ENCODE assay signal across 8 cellular contexts in the genomic region with DNA sequence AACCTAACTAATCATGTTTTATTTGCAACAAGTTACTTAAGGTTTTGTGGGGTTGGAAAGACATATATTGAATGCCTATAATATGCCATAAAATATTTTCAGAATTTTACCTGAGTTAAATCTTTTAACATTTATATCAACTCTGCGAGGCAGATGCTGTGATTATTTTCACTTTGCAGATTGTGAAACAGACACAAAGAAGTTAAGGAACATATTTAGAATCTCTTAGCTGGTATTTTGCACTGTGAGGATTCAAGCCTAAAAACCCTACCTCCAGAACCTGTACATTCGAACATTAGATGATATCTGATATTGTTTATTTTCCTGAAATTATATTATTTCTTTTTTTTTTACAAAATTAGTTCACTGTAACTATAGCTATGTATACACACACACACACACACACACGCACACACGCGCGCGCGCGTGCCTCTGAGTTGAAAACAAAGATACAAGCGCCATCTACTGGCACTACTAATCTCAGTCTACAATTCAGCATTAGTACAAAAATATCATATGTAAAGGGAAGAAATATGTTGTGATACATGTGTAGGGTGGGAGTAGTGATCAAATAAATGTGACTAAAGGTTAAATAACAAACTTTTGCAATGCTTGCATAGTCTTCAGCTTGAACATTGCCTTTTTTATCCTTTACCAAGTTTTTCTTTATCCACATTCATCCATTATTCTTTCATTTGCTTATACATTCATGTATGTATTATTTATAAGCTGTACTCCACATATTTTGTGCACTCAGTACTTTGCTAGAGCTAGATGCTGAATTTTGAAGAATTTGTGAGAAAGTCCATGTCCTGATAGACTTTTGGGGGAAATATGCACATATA.
DNase-seq lines count a peak whose midpoint lies in the region; ATAC-seq and TF ChIP-seq lines count a peak whose summit lies in the region.

No MANE protein-coding gene starts in this region.

- DNase-seq in AML-193 (lab: John Stamatoyannopoulos, UW): peak; percentile 36 to 56
- DNase-seq in NCI-H526 (lab: John Stamatoyannopoulos, UW): peak; percentile 37 to 82
- peak; percentile 58 to 62 for DNase-seq in activated CD4-positive, alpha-beta T cell treated with anti-CD3 and anti-CD28 coated beads, Interleukin-2, amount 50 U/mL, for 4 hours
- peak in 9 of 10 donors; percentile 8 to 85 (median 66) for DNase-seq in dorsolateral prefrontal cortex
- DNase-seq in memory B cell (ENCODE audit: low spot score in 2 of 2): peak; percentile 32 to 34
- peak; percentile 35 for DNase-seq in stimulated activated CD8-positive, alpha-beta memory T cell treated with anti-CD3 and anti-CD28 coated beads, Interleukin-15, amount 100 ng/mL, for 24 hours (ENCODE audit: low read depth)

- H3K4me1 Mint-ChIP-seq in memory B cell: peaks cover 5% of the 10 kb centered on the region

- H3K4me3 Mint-ChIP-seq in memory B cell: no peak overlapping the region

- no peaks in the 10 kb centered on the region for H3K36me3 Mint-ChIP-seq in memory B cell

- H3K4me3 ChIP-seq in dorsolateral prefrontal cortex: peak overlapping the region in 46 of 59 donors; percentile 3 to 53 (median 31)

- no peak overlapping the region for H3K27ac ChIP-seq in dorsolateral prefrontal cortex

- ATAC-seq in GM19023 (IDR thresholded peaks at IDR 0.05; ENCODE audit: unreplicated experiment) (peak; percentile 78), HG03354 (IDR thresholded peaks at IDR 0.05; ENCODE audit: poor library complexity, severe bottlenecking, unreplicated experiment) (peak; percentile 89), memory B cell (ENCODE audit: low read depth) (peak; percentile 71)

- H3K27ac Mint-ChIP-seq in memory B cell: peak overlapping the region; percentile 7

- no peaks in the 10 kb centered on the region for H3K9me3 Mint-ChIP-seq in memory B cell

- no peaks in the 10 kb centered on the region for H3K27me3 Mint-ChIP-seq in memory B cell

- TF ChIP-seq CTCF in dorsolateral prefrontal cortex (IDR thresholded peaks at IDR 0.05 in 54 of 56, conservative IDR thresholded peaks at IDR 0.05 in 2 of 56; ENCODE audit: low read depth in 1 of 56, partially characterized antibody in 56 of 56): peak; percentile 30 to 84 (median 67)

- H3K27me3 ChIP-seq in dorsolateral prefrontal cortex: peaks cover 0 to 5% (median 0%) of the 10 kb centered on the region in 45 donors

- intact Hi-C loops in dorsolateral prefrontal cortex (cut with DNase I): loop anchor here (5.0 kb wide), 1 partner anchor 1987 kb away; no protein-coding TSS in a partner anchor
